8 cellular contexts compared by ENCODE assay signal in genomic region chr7:152459724-152460251, GRCh38. TPM values are rescaled to one million over a fixed set of nuclear protein-coding genes. Genes with fewer than 3 reads are reported as not detected.
DNase-seq lines count a peak whose midpoint lies in the region; ATAC-seq and TF ChIP-seq lines count a peak whose summit lies in the region.

No MANE protein-coding gene starts in this region.

- H3K36me3 ChIP-seq in cardiac muscle cell: no peaks in the 10 kb centered on the region
- no peaks in the 10 kb centered on the region for H3K36me3 ChIP-seq in Peyer's patch
- no peaks in the 10 kb centered on the region for H3K36me3 ChIP-seq in upper lobe of right lung

- DNase-seq in cardiac muscle cell (ENCODE audit: low read depth in 1 of 2, low spot score in 1 of 2) (peak in 1 of 2 donors; percentile 37), Right ventricle myocardium inferior (ENCODE audit: missing footprints) (no peak), Peyer's patch (peak in 2 of 3 donors; percentile 46 to 59), right cardiac atrium (peak in 2 of 3 donors; percentile 53 to 59), upper lobe of right lung (peak; percentile 68), HuH-7 (ENCODE audit: low spot score) (no peak), DMS114 treated with DMSO at 0.1 percent for 48 hours (lab: John Stamatoyannopoulos, UW; ENCODE audit: unreplicated experiment) (no peak), G401 (ENCODE audit: low spot score) (no peak)

- TF ChIP-seq CTCF in cardiac muscle cell (IDR thresholded peaks at IDR 0.05; ENCODE audit: low read depth, low read length): no peak
- no peak for TF ChIP-seq CTCF in Peyer's patch (IDR thresholded peaks at IDR 0.05)
- no peak for TF ChIP-seq CTCF in upper lobe of right lung (IDR thresholded peaks at IDR 0.05)

- intact Hi-C loops in Right ventricle myocardium inferior (cut with DNase I): loop anchor here (5.0 kb wide), 1 partner anchor 122 kb away; no protein-coding TSS in a partner anchor
- intact Hi-C loops in right cardiac atrium (cut with DNase I): loop anchor here in 1 of 4 donors (5.0 kb wide), 1 partner anchor 218 kb away; the partner anchor contains the start of gene XRCC2
- intact Hi-C loops in upper lobe of right lung (cut with DNase I): no loop called here

- TF ChIP-seq POLR2A in Peyer's patch (IDR thresholded peaks at IDR 0.05): no peak

- peaks cover 6% of the 10 kb centered on the region for H3K4me1 ChIP-seq in cardiac muscle cell (ENCODE audit: low read depth)
- H3K4me1 ChIP-seq in Peyer's patch: peaks cover 0 to 5% (median 0%) of the 10 kb centered on the region in 4 donors
- no peaks in the 10 kb centered on the region for H3K4me1 ChIP-seq in right cardiac atrium (ENCODE audit: control insufficient read depth, insufficient read depth, low read length)
- H3K4me1 ChIP-seq in upper lobe of right lung: peaks cover 16% of the 10 kb centered on the region

- ATAC-seq in Right ventricle myocardium inferior (no peak), right cardiac atrium (no peak), upper lobe of right lung (peak; percentile 5)

- H3K4me3 ChIP-seq in cardiac muscle cell (no peak overlapping the region), Peyer's patch (no peak overlapping the region), right cardiac atrium (ENCODE audit: low read length) (no peak overlapping the region), upper lobe of right lung (no peak overlapping the region)

- H3K27me3 ChIP-seq in cardiac muscle cell (no peaks in the 10 kb centered on the region), Peyer's patch (no peaks in the 10 kb centered on the region), right cardiac atrium (ENCODE audit: control insufficient read depth, insufficient read depth) (no peaks in the 10 kb centered on the region), upper lobe of right lung (no peaks in the 10 kb centered on the region)

- in situ Hi-C loops in G401 (cut with HindIII; ENCODE audit: low sequenced_read_pairs): no loop called here

- WGBS in right cardiac atrium: 67% methylated on average over 5 of the region's 5 CpGs

- H3K27ac ChIP-seq in cardiac muscle cell (peak overlapping the region; percentile 10), Peyer's patch (peak overlapping the region in 2 of 4 donors; percentile 7 to 55), right cardiac atrium (ENCODE audit: low read length) (no peak overlapping the region), upper lobe of right lung (no peak overlapping the region)

- H3K9me3 ChIP-seq in cardiac muscle cell (ENCODE audit: low read depth) (no peaks in the 10 kb centered on the region), Peyer's patch (no peaks in the 10 kb centered on the region), right cardiac atrium (ENCODE audit: control insufficient read depth, low read length) (no peaks in the 10 kb centered on the region), upper lobe of right lung (no peaks in the 10 kb centered on the region)

RNA-seq across cellular contexts. Expression of gene KMT2C, which starts 24.0 kb away (rescaled TPM):
- total RNA-seq in cardiac muscle cell: 21.4 and 37.3 TPM in 2 replicates
- 22.8 and 30.9 TPM in 2 replicates for polyA plus RNA-seq in cardiac muscle cell
- total RNA-seq in Right ventricle myocardium inferior: 39.4 TPM
- 100 to 1,000 TPM in 3 of 4 donors, 10 to 100 TPM in 1; 84.2 to 185 (median 111) TPM for total RNA-seq in Peyer's patch
- total RNA-seq in right cardiac atrium: 10 to 100 TPM; 43.6 to 52.6 (median 50.3) TPM
- 10.9 TPM for polyA plus RNA-seq in right cardiac atrium
- total RNA-seq in upper lobe of right lung: 99.0 TPM
- 6.2 and 25.9 TPM in 2 replicates for total RNA-seq in G401 (2014; rRNA removed; shearing (Covaris generic))

Comparison
In these comparisons a context has a peak if more than half of its experiments do, and no peak if none do; other contexts are left out.
1. DNase-seq: peak in Peyer's patch (2 of 3), right cardiac atrium (2 of 3) and upper lobe of right lung (single experiment); none in Right ventricle myocardium inferior (single experiment), HuH-7 (single experiment), DMS114 treated with DMSO at 0.1 percent for 48 hours (single experiment) and G401 (single experiment).